In the genomic region with DNA sequence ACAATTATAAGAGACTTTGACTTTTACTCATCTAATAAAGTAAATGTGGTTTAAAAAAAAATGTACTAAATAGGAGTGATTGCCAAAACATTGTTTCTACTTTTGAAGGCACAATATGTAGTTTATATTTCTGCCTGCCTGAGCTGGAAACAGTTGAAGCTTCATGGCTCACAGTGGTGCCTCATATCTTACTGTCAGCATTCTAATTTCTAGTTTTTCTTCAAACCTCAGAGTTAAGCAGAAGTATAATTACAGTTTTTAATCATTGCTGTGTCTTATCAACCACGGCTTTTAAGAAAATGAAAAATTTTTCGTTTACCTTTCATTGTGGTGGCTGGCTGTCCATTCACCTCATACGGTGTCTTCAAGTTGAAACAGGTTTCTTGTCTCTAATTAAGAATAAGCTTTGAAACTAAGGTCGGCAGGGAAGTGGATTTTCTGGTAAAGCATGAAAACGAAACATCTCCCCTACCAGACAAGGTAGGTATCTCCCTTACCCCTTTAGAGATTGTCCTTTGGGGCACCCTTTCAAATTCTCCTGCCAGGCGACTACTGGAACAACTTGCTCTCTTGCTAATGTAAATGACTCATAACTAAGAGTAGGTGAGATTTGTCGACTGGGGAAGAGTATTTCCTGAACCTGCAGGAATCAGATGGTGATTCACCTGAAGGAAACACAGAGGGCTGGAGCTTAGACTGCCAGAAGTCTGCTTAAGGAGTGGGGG, we compare ENCODE assay signal across 10 cellular contexts. TPM values are rescaled to one million over a fixed set of nuclear protein-coding genes. Genes with fewer than 3 reads are reported as not detected.
DNase-seq lines count a peak whose midpoint lies in the region; ATAC-seq and TF ChIP-seq lines count a peak whose summit lies in the region.
"Had no signal": no experiment of that assay in that cellular context is flagged by ENCODE, and none has a peak within 500 bp of the region (broad histone marks: within the 10 kb centered on the region; RNA-seq: fewer than 3 reads in every experiment).

A gene with protein sequence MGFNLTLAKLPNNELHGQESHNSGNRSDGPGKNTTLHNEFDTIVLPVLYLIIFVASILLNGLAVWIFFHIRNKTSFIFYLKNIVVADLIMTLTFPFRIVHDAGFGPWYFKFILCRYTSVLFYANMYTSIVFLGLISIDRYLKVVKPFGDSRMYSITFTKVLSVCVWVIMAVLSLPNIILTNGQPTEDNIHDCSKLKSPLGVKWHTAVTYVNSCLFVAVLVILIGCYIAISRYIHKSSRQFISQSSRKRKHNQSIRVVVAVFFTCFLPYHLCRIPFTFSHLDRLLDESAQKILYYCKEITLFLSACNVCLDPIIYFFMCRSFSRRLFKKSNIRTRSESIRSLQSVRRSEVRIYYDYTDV (minus strand): TSS at position 554 of the 725 bp plus-strand sequence. CDS start 16,720 bp downstream, outside the sequence.

- peak within 1 kb of the TSS; percentile 69 for H3K4me3 ChIP-seq in RWPE2 (ENCODE audit: severe bottlenecking)
- H3K4me3 ChIP-seq in hepatocyte = no peak within 1 kb of the TSS
- peak within 1 kb of the TSS in 1 of 2 donors; percentile 32 for H3K4me3 ChIP-seq in vagina
- H3K4me3 ChIP-seq: testis had no signal

- H3K4me1 ChIP-seq in RWPE2 (ENCODE audit: insufficient read depth, poor library complexity, severe bottlenecking) = peaks cover 62% of the 10 kb centered on the region
- H3K4me1 ChIP-seq in hepatocyte (ENCODE audit: insufficient read depth) = no peaks in the 10 kb centered on the region
- peaks cover 8% of the 10 kb centered on the region for H3K4me1 ChIP-seq in vagina
- H3K4me1 ChIP-seq: testis had no signal

- no peak within 1 kb of the TSS for H2AFZ ChIP-seq in hepatocyte

- TF ChIP-seq CTCF in RWPE2 (IDR thresholded peaks at IDR 0.05; ENCODE audit: poor library complexity, severe bottlenecking) = no peak
- TF ChIP-seq CTCF in hepatocyte (IDR thresholded peaks at IDR 0.05; ENCODE audit: poor library complexity) = no peak
- no peak for TF ChIP-seq CTCF in vagina (IDR thresholded peaks at IDR 0.05)

- H3K27ac ChIP-seq in RWPE2 (ENCODE audit: poor library complexity, severe bottlenecking) (peak within 1 kb of the TSS; percentile 99), hepatocyte (peak within 1 kb of the TSS; percentile 73), vagina (peak within 1 kb of the TSS; percentile 3)
- H3K27ac ChIP-seq: testis had no signal

- CTCF ChIA-PET in T-cell (lab: Charles Lee) = no interaction called here

- H3K9me2 ChIP-seq in hepatocyte (replicated peaks; ENCODE audit: insufficient read depth) = no peaks in the 10 kb centered on the region

- H3K4me1 Mint-ChIP-seq in T-cell = peaks cover 0 to 5% (median 4%) of the 10 kb centered on the region in 3 donors

- H3K4me3 Mint-ChIP-seq in T-cell = no peak within 1 kb of the TSS

- ATAC-seq in RWPE2 (ENCODE audit: low read depth) = peak; percentile 80
- ATAC-seq in T-cell (replicated peaks in 1 of 4) = no peak
- ATAC-seq in GM19035 (IDR thresholded peaks at IDR 0.05; ENCODE audit: unreplicated experiment) = no peak

- H3K27ac Mint-ChIP-seq in T-cell = no peak within 1 kb of the TSS

- peak; percentile 12 to 22 for DNase-seq in stimulated activated CD4-positive, alpha-beta T cell treated with anti-CD3 and anti-CD28 coated beads, Interleukin-2, amount 100 ng/mL, for 24 hours
- no peak for DNase-seq in stimulated activated CD4-positive, alpha-beta T cell treated with anti-CD3 and anti-CD28 coated beads, Interleukin-4, amount 100 ng/mL, for 4 hours
- DNase-seq in RWPE2 (ENCODE audit: low spot score) = peak; percentile 71
- peak; percentile 59 for DNase-seq in hepatocyte (ENCODE audit: low spot score)
- DNase-seq in vagina (ENCODE audit: extremely low spot score in 2 of 2) = no peak
- DNase-seq in NCI-H510A (lab: John Stamatoyannopoulos, UW) = no peak
- no peak for DNase-seq in T-cell
- DNase-seq: testis had no signal

- H3K9me3 Mint-ChIP-seq in T-cell = no peaks in the 10 kb centered on the region

- no peaks in the 10 kb centered on the region for H3K9me3 ChIP-seq in RWPE2 (ENCODE audit: severe bottlenecking)
- no peaks in the 10 kb centered on the region for H3K9me3 ChIP-seq in hepatocyte (ENCODE audit: low read depth)
- no peaks in the 10 kb centered on the region for H3K9me3 ChIP-seq in vagina
- H3K9me3 ChIP-seq: testis had no signal

- peak within 1 kb of the TSS; percentile 12 for H3K4me2 ChIP-seq in hepatocyte

- H3K36me3 ChIP-seq in RWPE2 (ENCODE audit: low read depth) = peaks cover 42% of the 10 kb centered on the region
- no peaks in the 10 kb centered on the region for H3K36me3 ChIP-seq in hepatocyte (replicated peaks; ENCODE audit: insufficient read depth, low read depth)
- no peaks in the 10 kb centered on the region for H3K36me3 ChIP-seq in vagina

- 58% methylated on average over 7 of the region's 7 CpGs for WGBS in hepatocyte (ENCODE audit: low lambda C conversion rate, missing lambda C conversion rate)

- no peaks in the 10 kb centered on the region for H3K27me3 ChIP-seq in RWPE2 (ENCODE audit: insufficient read depth, poor library complexity, severe bottlenecking)
- no peaks in the 10 kb centered on the region for H3K27me3 ChIP-seq in hepatocyte
- no peaks in the 10 kb centered on the region for H3K27me3 ChIP-seq in vagina
- H3K27me3 ChIP-seq: testis had no signal

- TF ChIP-seq POLR2A in vagina (IDR thresholded peaks at IDR 0.05) = no peak

- H3K36me3 Mint-ChIP-seq in T-cell = no peaks in the 10 kb centered on the region

- H3K27me3 Mint-ChIP-seq in T-cell = no peaks in the 10 kb centered on the region

- no peaks in the 10 kb centered on the region for H4K20me1 ChIP-seq in hepatocyte (ENCODE audit: insufficient read depth, poor library complexity, severe bottlenecking)

- intact Hi-C loops in vagina (cut with DNase I) = no loop called here

- POLR2A ChIA-PET in T-cell (lab: Charles Lee) = no interaction called here

- no peaks in the 10 kb centered on the region for H3K79me2 ChIP-seq in hepatocyte

RNA-seq across cellular contexts. Expression of the gene that starts here (rescaled TPM):
- total RNA-seq in hepatocyte (7.0 and 8.8 TPM in 2 replicates), vagina (12.3 TPM), T-cell (not detected)
- 11.0 and 13.2 TPM in 2 replicates for polyA plus RNA-seq in hepatocyte
- total RNA-seq: NCI-H460, testis had no signal

Comparison
In these comparisons a context has a peak if more than half of its experiments do, and no peak if none do; other contexts are left out.
1. DNase-seq: peak in stimulated activated CD4-positive, alpha-beta T cell treated with anti-CD3 and anti-CD28 coated beads, Interleukin-2, amount 100 ng/mL, for 24 hours (2 of 2), RWPE2 (single experiment) and hepatocyte (single experiment); none in stimulated activated CD4-positive, alpha-beta T cell treated with anti-CD3 and anti-CD28 coated beads, Interleukin-4, amount 100 ng/mL, for 4 hours (0 of 2), vagina (0 of 2), NCI-H510A (single experiment) and T-cell (0 of 34).
2. H3K27ac ChIP-seq: peak in every context shown above with its lines; median percentile 99 in RWPE2; 73 in hepatocyte; 3 in vagina.